15 cellular contexts compared by ENCODE assay signal in genomic region chr5:133106343-133106742, GRCh38. TPM values are rescaled to one million over a fixed set of nuclear protein-coding genes. Genes with fewer than 3 reads are reported as not detected.
DNase-seq lines count a peak whose midpoint lies in the region; ATAC-seq, FAIRE-seq and TF ChIP-seq lines count a peak whose summit lies in the region.
"Had no signal": no experiment of that assay in that cellular context is flagged by ENCODE, and none has a peak within 500 bp of the region (broad histone marks: within the 10 kb centered on the region; RNA-seq: fewer than 3 reads in every experiment).

No MANE protein-coding gene starts in this region.

- H3K27me3 ChIP-seq in K562 (ENCODE audit: control insufficient read depth in 2 of 2, insufficient read depth in 2 of 2, low read length in 2 of 2) (no peaks in the 10 kb centered on the region; a peak in 1 of 5 replicates), ovary (no peaks in the 10 kb centered on the region), small intestine (ENCODE audit: control insufficient read depth in 2 of 2, insufficient read depth in 2 of 2, low read length in 2 of 2) (no peaks in the 10 kb centered on the region)

- no peaks in the 10 kb centered on the region for H3K79me2 ChIP-seq in K562 (ENCODE audit: control insufficient read depth, insufficient read depth, low read length)

- no peak overlapping the region for H3K4me3 Mint-ChIP-seq in activated naive CD4-positive, alpha-beta T cell treated with anti-CD3 and anti-CD28 coated beads, Interleukin-2, amount 50 U/mL, for 24 hours
- no peak overlapping the region for H3K4me3 Mint-ChIP-seq in activated naive CD4-positive, alpha-beta T cell treated with anti-CD3 and anti-CD28 coated beads for 36 hours
- H3K4me3 Mint-ChIP-seq: CD4-positive, CD25-positive, alpha-beta regulatory T cell had no signal

- TF ChIP-seq EP300 in K562 (IDR thresholded peaks at IDR 0.05; ENCODE audit: low read length) (no peak), ovary (IDR thresholded peaks at IDR 0.05) (no peak)

- DNase-seq in activated naive CD4-positive, alpha-beta T cell treated with anti-CD3 and anti-CD28 coated beads for 36 hours, result no peak
- DNase-seq in M059J (ENCODE audit: low read depth) (peak; percentile 7), K562 (ENCODE audit: extremely low read depth in 1 of 4, low spot score in 3 of 4) (no peak), ovary (no peak), small intestine (no peak), SK-N-DZ (ENCODE audit: low spot score) (no peak), epidermal melanocyte (ENCODE audit: insufficient read length, low spot score) (no peak)
- DNase-seq: MV-4-11, NCI-H1417 treated with DMSO at 0.1 percent for 48 hours, NCI-H2081, NCI-H510A treated with DMSO at 0.1 percent for 48 hours had no signal

- H3K36me3 ChIP-seq in K562 (ENCODE audit: control insufficient read depth, insufficient read depth, low read length), result peaks cover 44% of the 10 kb centered on the region
- H3K36me3 ChIP-seq in ovary, result no peaks in the 10 kb centered on the region
- H3K36me3 ChIP-seq in small intestine (ENCODE audit: control insufficient read depth in 2 of 2, insufficient read depth in 2 of 2, low read length in 2 of 2), result peaks cover 2 to 17% of the 10 kb centered on the region in 2 donors

- CTCF ChIA-PET in activated naive CD4-positive, alpha-beta T cell treated with anti-CD3 and anti-CD28 coated beads for 36 hours (lab: Charles Lee), result no interaction called here
- CTCF ChIA-PET in K562 (lab: Yijun Ruan, JAX; ENCODE audit: low intra/inter-chr PET ratio), result no interaction called here

- no peaks in the 10 kb centered on the region for H3K9me1 ChIP-seq in K562 (ENCODE audit: control insufficient read depth, insufficient read depth, low read length)

- H3K4me3 ChIP-seq in K562, result no peak overlapping the region
- H3K4me3 ChIP-seq in ovary, result no peak overlapping the region
- H3K4me3 ChIP-seq in small intestine (ENCODE audit: low read depth in 1 of 2, low read length in 2 of 2), result no peak overlapping the region

- intact Hi-C loops in activated naive CD4-positive, alpha-beta T cell treated with anti-CD3 and anti-CD28 coated beads for 36 hours (cut with micrococcal nuclease), result no loop called here
- intact Hi-C loops in K562 (cut with micrococcal nuclease) (no loop called here), ovary (cut with DNase I) (no loop called here)

- FAIRE-seq in K562 (lab: Jason Lieb, UNC), result no peak
- no peak for FAIRE-seq in small intestine (lab: Jason Lieb, UNC)
- FAIRE-seq: H54, HepG2 had no signal

- H3K9me3 Mint-ChIP-seq in activated naive CD4-positive, alpha-beta T cell treated with anti-CD3 and anti-CD28 coated beads, Interleukin-2, amount 50 U/mL, for 24 hours, result no peaks in the 10 kb centered on the region
- H3K9me3 Mint-ChIP-seq in activated naive CD4-positive, alpha-beta T cell treated with anti-CD3 and anti-CD28 coated beads for 36 hours, result no peaks in the 10 kb centered on the region

- no TSS peak for BruUV-seq in K562 (replicated peaks; lab: Mats Ljungman, UMichigan)

- H3K9me3 ChIP-seq in K562 (replicated peaks; ENCODE audit: control insufficient read depth, insufficient read depth, low read depth, low read length) (no peaks in the 10 kb centered on the region), ovary (no peaks in the 10 kb centered on the region), small intestine (ENCODE audit: control insufficient read depth, low read depth) (no peaks in the 10 kb centered on the region)

- peaks cover 27% of the 10 kb centered on the region for H3K4me1 Mint-ChIP-seq in activated naive CD4-positive, alpha-beta T cell treated with anti-CD3 and anti-CD28 coated beads, Interleukin-2, amount 50 U/mL, for 24 hours
- H3K4me1 Mint-ChIP-seq in activated naive CD4-positive, alpha-beta T cell treated with anti-CD3 and anti-CD28 coated beads for 36 hours (ENCODE audit: low read depth), result peaks cover 20% of the 10 kb centered on the region

- WGBS in K562 (ENCODE audit: insufficient coverage, low coverage, missing lambda C conversion rate), result 73% methylated on average over 3 of the region's 3 CpGs
- WGBS in ovary, 3 donors, result 64 to 77% (median 69%) methylated on average over 3 of the region's 3 CpGs
- 73 to 81% (median 80%) methylated on average over 3 of the region's 3 CpGs for WGBS in small intestine, 3 donors

- H4K20me1 ChIP-seq in K562 (replicated peaks; ENCODE audit: control insufficient read depth, insufficient read depth, low read length), result no peaks in the 10 kb centered on the region

- TF ChIP-seq CTCF in K562 (IDR thresholded peaks at IDR 0.05 in 2 of 3, conservative IDR thresholded peaks at IDR 0.05 in 1 of 3; ENCODE audit: insufficient read depth in 2 of 3, low read depth in 1 of 3, low read length in 3 of 3) (no peak), ovary (IDR thresholded peaks at IDR 0.05) (no peak)

- H3K4me1 ChIP-seq in K562 (replicated peaks in 1 of 2; ENCODE audit: control insufficient read depth in 2 of 2, insufficient read depth in 2 of 2, low read length in 2 of 2) (peaks cover 0 to 3% of the 10 kb centered on the region in 2 experiments; a peak in 2 of 5 replicates), ovary (ENCODE audit: insufficient read depth) (no peaks in the 10 kb centered on the region), small intestine (ENCODE audit: control insufficient read depth in 2 of 2, insufficient read depth in 1 of 2, low read depth in 1 of 2, low read length in 1 of 2) (no peaks in the 10 kb centered on the region)

- H3K27ac Mint-ChIP-seq in activated naive CD4-positive, alpha-beta T cell treated with anti-CD3 and anti-CD28 coated beads, Interleukin-2, amount 50 U/mL, for 24 hours, result peak overlapping the region; percentile 62
- no peak overlapping the region for H3K27ac Mint-ChIP-seq in activated naive CD4-positive, alpha-beta T cell treated with anti-CD3 and anti-CD28 coated beads for 36 hours

- peaks cover 12% of the 10 kb centered on the region for H3K36me3 Mint-ChIP-seq in activated naive CD4-positive, alpha-beta T cell treated with anti-CD3 and anti-CD28 coated beads, Interleukin-2, amount 50 U/mL, for 24 hours
- peaks cover 32% of the 10 kb centered on the region for H3K36me3 Mint-ChIP-seq in activated naive CD4-positive, alpha-beta T cell treated with anti-CD3 and anti-CD28 coated beads for 36 hours (ENCODE audit: low read depth)

- no peak overlapping the region for H3K4me2 ChIP-seq in K562 (ENCODE audit: insufficient read depth, low read length)

- no peak for ATAC-seq in K562

- H3K27me3 Mint-ChIP-seq in activated naive CD4-positive, alpha-beta T cell treated with anti-CD3 and anti-CD28 coated beads, Interleukin-2, amount 50 U/mL, for 24 hours, result no peaks in the 10 kb centered on the region
- no peaks in the 10 kb centered on the region for H3K27me3 Mint-ChIP-seq in activated naive CD4-positive, alpha-beta T cell treated with anti-CD3 and anti-CD28 coated beads for 36 hours (ENCODE audit: low read depth)
- H3K27me3 Mint-ChIP-seq: CD4-positive, CD25-positive, alpha-beta regulatory T cell had no signal

- TF ChIP-seq RAD21 in K562 (CRISPR knock-in tag; conservative IDR thresholded peaks at IDR 0.05 in 1 of 2, IDR thresholded peaks at IDR 0.05 in 1 of 2), result no peak

- POLR2A ChIA-PET in K562 (lab: Yijun Ruan, JAX), result interaction anchor here (0.5 kb wide), 1 partner anchor 287 kb away, joined by 3 read pairs; no protein-coding TSS in a partner anchor

- H3K9ac ChIP-seq in K562 (ENCODE audit: insufficient read depth in 1 of 2, low read depth in 2 of 2, low read length in 2 of 2), result no peak overlapping the region

- H2AFZ ChIP-seq in K562 (ENCODE audit: low read depth, low read length), result no peak overlapping the region

- in situ Hi-C loops in K562 (cut with MboI), result loop anchor here (25.0 kb wide), 1 partner anchor 356 kb away; no protein-coding TSS in a partner anchor

- H3K27ac ChIP-seq in K562 (ENCODE audit: extremely low read depth, low read depth, low read length), result no peak overlapping the region
- no peak overlapping the region for H3K27ac ChIP-seq in ovary
- no peak overlapping the region for H3K27ac ChIP-seq in small intestine (ENCODE audit: low read depth in 1 of 2, low read length in 1 of 2)

- TF ChIP-seq POLR2A in K562 (conservative IDR thresholded peaks at IDR 0.05) (no peak), ovary (IDR thresholded peaks at IDR 0.05) (no peak)

RNA-seq across cellular contexts. Expression of gene HSPA4, which starts 54.5 kb away (rescaled TPM):
- total RNA-seq in activated naive CD4-positive, alpha-beta T cell treated with anti-CD3 and anti-CD28 coated beads for 36 hours, result 100 to 1,000 TPM; 180 to 190 TPM
- total RNA-seq in M059J (2014; rRNA removed; shearing (Covaris generic)), result 93.8 and 115 TPM in 2 replicates
- total RNA-seq in K562 (2011; cell fraction: chromatin; rRNA removed; ENCODE audit: low replicate concordance), result 32.9 and 85.4 TPM in 2 replicates
- total RNA-seq in K562 (2011; cell fraction: nucleolus; rRNA removed), result 16.3 and 16.7 TPM in 2 replicates
- total RNA-seq in K562 (2011; cell fraction: nucleoplasm; rRNA removed), result 26.3 and 29.2 TPM in 2 replicates
- total RNA-seq in K562 (2014; rRNA removed) (115 and 123 TPM in 2 replicates), K562 (2014; rRNA removed; fragmentation: Illumina TruSeq; extraction: Trizol) (286 and 341 TPM in 2 replicates), K562 (2015; rRNA removed; fragmentation: Illumina TruSeq; extraction: Trizol) (187 and 222 TPM in 2 replicates), K562 (2021) (274 and 277 TPM in 2 replicates), ovary (10 to 100 TPM; 25.0 to 82.3 (median 61.1) TPM)
- polyA plus RNA-seq in K562 (2011; rRNA removed) (76.7 and 148 TPM in 2 replicates), K562 (2014; fragmentation: Illumina TruSeq; extraction: Trizol) (132 and 161 TPM in 2 replicates), K562 (2014; fragmentation: Nextera tagmentation; extraction: Ambion mirVana) (10 to 100 TPM; 90.3 to 93.0 TPM), K562 (2014; rRNA removed) (118 and 128 TPM in 2 replicates), ovary (10 to 100 TPM; 18.8 to 86.3 TPM), small intestine (10 to 100 TPM; 30.9 to 44.7 (median 37.6) TPM)
- polyA plus RNA-seq in K562 (2011; cell fraction: cytosol; rRNA removed), result 19.8 and 23.2 TPM in 2 replicates
- polyA plus RNA-seq in K562 (2011; cell fraction: nucleus; rRNA removed), result 14.9 and 22.1 TPM in 2 replicates
- polyA plus RNA-seq in K562 (2012), result 104 and 175 TPM in 2 replicates
- 210 and 254 TPM in 2 replicates for polyA minus RNA-seq in K562 (2011; rRNA and poly(A)+ RNA removed)
- 77.0 and 111 TPM in 2 replicates for polyA minus RNA-seq in K562 (2011; cell fraction: cytosol; rRNA and poly(A)+ RNA removed)
- polyA minus RNA-seq in K562 (2011; cell fraction: nucleus; rRNA and poly(A)+ RNA removed), result 14.8 and 31.1 TPM in 2 replicates
- 74.6 and 87.7 TPM in 2 replicates for polyA plus RNA-seq in SK-N-DZ (2014; cell fraction: cytosol; rRNA removed)
- polyA plus RNA-seq in SK-N-DZ (2014; cell fraction: nucleus; rRNA removed), result 42.2 and 45.8 TPM in 2 replicates
